In genomic region chr19:28605501-28606268, GRCh38 we compare ENCODE assay signal across 17 cellular contexts.
DNase-seq lines count a peak whose midpoint lies in the region; ATAC-seq, FAIRE-seq and TF ChIP-seq lines count a peak whose summit lies in the region.
"Had no signal": no experiment of that assay in that cellular context is flagged by ENCODE, and none has a peak within 500 bp of the region (broad histone marks: within the 10 kb centered on the region; RNA-seq: fewer than 3 reads in every experiment).

No MANE protein-coding gene starts in this region.

- ATAC-seq in K562 (peak; percentile 19), HG02885 (IDR thresholded peaks at IDR 0.05; ENCODE audit: poor library complexity, unreplicated experiment) (no peak), right lobe of liver (no peak)
- ATAC-seq: HCT116 had no signal

- no peak for TF ChIP-seq POLR2A in K562 (conservative IDR thresholded peaks at IDR 0.05)
- no peak for TF ChIP-seq POLR2A in right lobe of liver (IDR thresholded peaks at IDR 0.05)

- no peaks in the 10 kb centered on the region for H3K27me3 ChIP-seq in CD8-positive, alpha-beta memory T cell (ENCODE audit: insufficient read depth, low read length, poor library complexity, severe bottlenecking)
- H3K27me3 ChIP-seq in K562 (ENCODE audit: control insufficient read depth in 2 of 2, insufficient read depth in 2 of 2, low read length in 2 of 2), result no peaks in the 10 kb centered on the region
- H3K27me3 ChIP-seq in osteoblast (ENCODE audit: insufficient read depth, low read length), result no peaks in the 10 kb centered on the region
- H3K27me3 ChIP-seq in right lobe of liver, result no peaks in the 10 kb centered on the region

- peak in 1 of 2 experiments; percentile 35; a peak in 1 of 4 replicates for TF ChIP-seq RAD21 in K562 (CRISPR knock-in tag; conservative IDR thresholded peaks at IDR 0.05 in 1 of 2, IDR thresholded peaks at IDR 0.05 in 1 of 2)

- no peaks in the 10 kb centered on the region for H3K9me1 ChIP-seq in K562 (ENCODE audit: control insufficient read depth, insufficient read depth, low read length)

- peak overlapping the region; percentile 32 to 98; a peak in 3 of 4 replicates for H3K9ac ChIP-seq in K562 (ENCODE audit: insufficient read depth in 1 of 2, low read depth in 2 of 2, low read length in 2 of 2)

- H3K4me1 Mint-ChIP-seq in CD8-positive, alpha-beta memory T cell, result peaks cover 0 to 3% (median 0%) of the 10 kb centered on the region in 3 donors
- H3K4me1 Mint-ChIP-seq: B cell had no signal

- CTCF ChIA-PET in CD8-positive, alpha-beta memory T cell (lab: Charles Lee), result no interaction called here
- CTCF ChIA-PET in K562 (lab: Yijun Ruan, JAX; ENCODE audit: low intra/inter-chr PET ratio), result no interaction called here

- H3K27me3 Mint-ChIP-seq in CD8-positive, alpha-beta memory T cell, result no peaks in the 10 kb centered on the region
- H3K27me3 Mint-ChIP-seq: B cell; CD4-positive, alpha-beta T cell had no signal

- no peak overlapping the region for H3K4me3 ChIP-seq in CD8-positive, alpha-beta memory T cell (ENCODE audit: low read length)
- H3K4me3 ChIP-seq in K562, result peak overlapping the region; percentile 86
- H3K4me3 ChIP-seq in osteoblast (ENCODE audit: insufficient read depth, low read length), result no peak overlapping the region
- no peak overlapping the region for H3K4me3 ChIP-seq in right lobe of liver

- H3K36me3 Mint-ChIP-seq in CD8-positive, alpha-beta memory T cell, result peaks cover 0 to 11% (median 2%) of the 10 kb centered on the region in 3 donors

- POLR2A ChIA-PET in CD8-positive, alpha-beta memory T cell (lab: Charles Lee), result no interaction called here
- POLR2A ChIA-PET in K562 (lab: Yijun Ruan, JAX), result interaction anchor here (0.7 to 7.2 kb wide), 29 partner anchors 8 to 126 kb away, joined by 3 to 81 read pairs (median 5); no protein-coding TSS in a partner anchor

- intact Hi-C loops in K562 (cut with micrococcal nuclease), result loop anchor here (2.0 kb wide), 2 partner anchors 63 to 71 kb away; no protein-coding TSS in a partner anchor
- intact Hi-C loops in right lobe of liver (cut with DNase I), result no loop called here

- H3K4me2 ChIP-seq in K562 (ENCODE audit: insufficient read depth, low read length) (peak overlapping the region; percentile 98), osteoblast (ENCODE audit: insufficient read depth, low read length) (no peak overlapping the region)

- no peak for DNase-seq in CD8-positive, alpha-beta memory T cell
- DNase-seq in OCI-M1 (lab: John Stamatoyannopoulos, UW), result peak; percentile 90
- peak in 2 of 4 experiments; percentile 44 to 72 for DNase-seq in K562 (ENCODE audit: extremely low read depth in 1 of 4, low spot score in 3 of 4)
- peak; percentile 11 for DNase-seq in osteoblast (ENCODE audit: insufficient read length, low spot score, missing footprints)
- DNase-seq in NCI-H1417 treated with DMSO at 0.1 percent for 48 hours (lab: John Stamatoyannopoulos, UW), result no peak
- DNase-seq in SIG-M5 treated with dmso at 0.1 percent for 504 hours (lab: John Stamatoyannopoulos, UW; ENCODE audit: unreplicated experiment), result no peak
- no peak for DNase-seq in right lobe of liver
- DNase-seq: C1 segment of cervical spinal cord; CD4-positive, alpha-beta T cell; DMS153; DND-41; GDM1 had no signal

- TSS peak; percentile 92 for BruUV-seq in K562 (replicated peaks; lab: Mats Ljungman, UMichigan)

- peaks cover 5 to 12% (median 7%) of the 10 kb centered on the region in 5 donors for H3K9me3 Mint-ChIP-seq in CD8-positive, alpha-beta memory T cell

- peak; percentile 71 for FAIRE-seq in K562 (lab: Jason Lieb, UNC)
- FAIRE-seq: D721Med had no signal

- H4K20me1 ChIP-seq in K562 (replicated peaks; ENCODE audit: control insufficient read depth, insufficient read depth, low read length) (no peaks in the 10 kb centered on the region), osteoblast (ENCODE audit: insufficient read depth, low read length) (no peaks in the 10 kb centered on the region)

- no peak overlapping the region for H2AFZ ChIP-seq in K562 (ENCODE audit: low read depth, low read length)
- no peak overlapping the region for H2AFZ ChIP-seq in osteoblast (ENCODE audit: low read length)

- H3K27ac ChIP-seq in CD8-positive, alpha-beta memory T cell (ENCODE audit: low read depth, low read length), result peak overlapping the region; percentile 82
- peak overlapping the region; percentile 99 for H3K27ac ChIP-seq in K562 (ENCODE audit: extremely low read depth, low read depth, low read length)
- no peak overlapping the region for H3K27ac ChIP-seq in osteoblast (ENCODE audit: low read depth, low read length)
- no peak overlapping the region for H3K27ac ChIP-seq in right lobe of liver
- H3K27ac ChIP-seq: HL-60 had no signal

- peaks cover 97% of the 10 kb centered on the region for H3K79me2 ChIP-seq in K562 (ENCODE audit: control insufficient read depth, insufficient read depth, low read length)
- H3K79me2 ChIP-seq in osteoblast (ENCODE audit: insufficient read depth, low read length), result no peaks in the 10 kb centered on the region

- H3K4me1 ChIP-seq in CD8-positive, alpha-beta memory T cell (ENCODE audit: insufficient read depth, low read length), result no peaks in the 10 kb centered on the region
- H3K4me1 ChIP-seq in K562 (replicated peaks in 1 of 2; ENCODE audit: control insufficient read depth in 2 of 2, insufficient read depth in 2 of 2, low read length in 2 of 2) (peaks cover 30 to 51% of the 10 kb centered on the region in 2 experiments), osteoblast (ENCODE audit: insufficient read depth, low read length) (no peaks in the 10 kb centered on the region), right lobe of liver (no peaks in the 10 kb centered on the region)

- no peaks in the 10 kb centered on the region for H3K9me3 ChIP-seq in CD8-positive, alpha-beta memory T cell (ENCODE audit: low read length)
- H3K9me3 ChIP-seq in K562 (replicated peaks; ENCODE audit: control insufficient read depth, insufficient read depth, low read depth, low read length) (peaks cover 10% of the 10 kb centered on the region), osteoblast (ENCODE audit: low read depth, low read length) (no peaks in the 10 kb centered on the region), right lobe of liver (no peaks in the 10 kb centered on the region)

- under 1% methylated on average over 8 of the region's 8 CpGs for WGBS in K562 (ENCODE audit: insufficient coverage, low coverage, missing lambda C conversion rate)
- 58% methylated on average over 8 of the region's 8 CpGs for WGBS in right lobe of liver (ENCODE audit: insufficient coverage, low coverage, low lambda C conversion rate, missing lambda C conversion rate)

- TF ChIP-seq EP300 in K562 (IDR thresholded peaks at IDR 0.05; ENCODE audit: low read length), result peak; percentile 95

- no peak overlapping the region for H3K27ac Mint-ChIP-seq in CD8-positive, alpha-beta memory T cell
- H3K27ac Mint-ChIP-seq: B cell; CD4-positive, alpha-beta T cell had no signal

- no peak overlapping the region for H3K4me3 Mint-ChIP-seq in CD8-positive, alpha-beta memory T cell
- H3K4me3 Mint-ChIP-seq: B cell; CD4-positive, alpha-beta T cell had no signal

- H3K36me3 ChIP-seq in CD8-positive, alpha-beta memory T cell (ENCODE audit: insufficient read depth, low read length), result no peaks in the 10 kb centered on the region
- H3K36me3 ChIP-seq in K562 (ENCODE audit: control insufficient read depth, insufficient read depth, low read length) (peaks cover 40% of the 10 kb centered on the region), osteoblast (ENCODE audit: insufficient read depth, low read length) (no peaks in the 10 kb centered on the region), right lobe of liver (no peaks in the 10 kb centered on the region)

- no peak for TF ChIP-seq CTCF in K562 (IDR thresholded peaks at IDR 0.05 in 2 of 3, conservative IDR thresholded peaks at IDR 0.05 in 1 of 3; ENCODE audit: insufficient read depth in 2 of 3, low read depth in 1 of 3, low read length in 3 of 3)
- TF ChIP-seq CTCF in osteoblast (IDR thresholded peaks at IDR 0.05; ENCODE audit: extremely low read depth, low read depth, low read length), result no peak
- no peak for TF ChIP-seq CTCF in right lobe of liver (IDR thresholded peaks at IDR 0.05)

- in situ Hi-C loops in K562 (cut with MboI), result loop anchor here (5.0 kb wide), 1 partner anchor 63 kb away; no protein-coding TSS in a partner anchor

TF ChIP-seq in K562, 482 proteins besides CTCF, POLR2A, EP300 and RAD21 (continues in another document):
- peak; percentile 84; the same call in 1 of the 2 replicates for TF ChIP-seq ZNF655 (CRISPR knock-in tag; IDR thresholded peaks at IDR 0.05)
- no peak for TF ChIP-seq ZKSCAN1 (IDR thresholded peaks at IDR 0.05; ENCODE audit: low read depth, low read length)
- peak; percentile 50 for TF ChIP-seq HDAC3 (IDR thresholded peaks at IDR 0.05; ENCODE audit: borderline replicate concordance, partially characterized antibody)
- no peak for TF ChIP-seq CTCFL (IDR thresholded peaks at IDR 0.05; ENCODE audit: borderline replicate concordance, insufficient read depth, low read depth, low read length, poor library complexity, severe bottlenecking)
- TF ChIP-seq XRCC5 (IDR thresholded peaks at IDR 0.05; ENCODE audit: low read depth, low read length), result no peak
- no peak for TF ChIP-seq DIDO1 (tag; IDR thresholded peaks at IDR 0.05; ENCODE audit: low read depth)

Comparison
In these comparisons a context has a peak if more than half of its experiments do, and no peak if none do; other contexts are left out.
1. DNase-seq: peak in OCI-M1 (single experiment) and osteoblast (single experiment); none in CD8-positive, alpha-beta memory T cell (0 of 5), NCI-H1417 treated with DMSO at 0.1 percent for 48 hours (single experiment), SIG-M5 treated with dmso at 0.1 percent for 504 hours (single experiment) and right lobe of liver (0 of 3).
2. H3K27ac ChIP-seq: peak in CD8-positive, alpha-beta memory T cell (single experiment) and K562 (single experiment); none in osteoblast (single experiment) and right lobe of liver (0 of 3).